2 cellular contexts compared by ENCODE assay signal in genomic region chr2:178502751-178503150, GRCh38.
TF ChIP-seq lines count a peak whose summit lies in the region.

No MANE protein-coding gene starts in this region.

TF ChIP-seq in HepG2, 621 proteins besides CTCF, POLR2A, EP300 and RAD21:
- TF ChIP-seq MAFF (IDR thresholded peaks at IDR 0.05; ENCODE audit: low read depth, low read length) (peak; percentile 45; the same call in 1 of the 2 replicates), KDM3A (CRISPR knock-in tag; IDR thresholded peaks at IDR 0.05; ENCODE audit: low read depth) (no peak), PREB (CRISPR knock-in tag; IDR thresholded peaks at IDR 0.05) (no peak), ISX (CRISPR knock-in tag; conservative IDR thresholded peaks at IDR 0.05) (no peak), WIZ (CRISPR knock-in tag; IDR thresholded peaks at IDR 0.05) (no peak), ZNF761 (CRISPR knock-in tag; conservative IDR thresholded peaks at IDR 0.05) (no peak), GTF2F1 (IDR thresholded peaks at IDR 0.05; ENCODE audit: low read length) (no peak), MTA3 (CRISPR knock-in tag; IDR thresholded peaks at IDR 0.05) (no peak), ELF4 (CRISPR knock-in tag; IDR thresholded peaks at IDR 0.05; ENCODE audit: borderline replicate concordance) (no peak), HBP1 (CRISPR knock-in tag; IDR thresholded peaks at IDR 0.05; ENCODE audit: low read depth) (no peak), ARNT (IDR thresholded peaks at IDR 0.05) (no peak), MAFK (conservative IDR thresholded peaks at IDR 0.05 in 1 of 2, IDR thresholded peaks at IDR 0.05 in 1 of 2; ENCODE audit: low read length in 2 of 2) (peak; percentile 42 to 66), POLR2AphosphoS5 (IDR thresholded peaks at IDR 0.05; ENCODE audit: low read depth, low read length) (no peak), ZNF329 (CRISPR knock-in tag; IDR thresholded peaks at IDR 0.05; ENCODE audit: low read depth) (no peak), ZNF282 (IDR thresholded peaks at IDR 0.05; ENCODE audit: partially characterized antibody) (no peak), MLLT10 (CRISPR knock-in tag; IDR thresholded peaks at IDR 0.05) (no peak), DNMT3B (CRISPR knock-in tag; conservative IDR thresholded peaks at IDR 0.05) (no peak)

TF ChIP-seq in K562, 482 proteins besides CTCF, POLR2A, EP300 and RAD21:
- TF ChIP-seq ZNF316 (IDR thresholded peaks at IDR 0.05) (peak; percentile 66), C11orf30 (IDR thresholded peaks at IDR 0.05; ENCODE audit: low read depth) (0 out of 2 replicates have a peak, but pooled peaks have one; percentile 38), MAFG (tag; conservative IDR thresholded peaks at IDR 0.05) (peak; percentile 18; the same call in 1 of the 2 replicates), CEBPZ (IDR thresholded peaks at IDR 0.05; ENCODE audit: borderline replicate concordance, low read depth, low read length) (no peak)
